Comparison of ENCODE assay signal across 8 cellular contexts in genomic region chr19:55486971-55487883, GRCh38. TPM values are rescaled to one million over a fixed set of nuclear protein-coding genes. Genes with fewer than 3 reads are reported as not detected.
DNase-seq lines count a peak whose midpoint lies in the region; ATAC-seq and TF ChIP-seq lines count a peak whose summit lies in the region.

No MANE protein-coding gene starts in this region.

- no peaks in the 10 kb centered on the region for H3K9me2 ChIP-seq in SK-N-SH

- TF ChIP-seq CTCF in SK-N-SH (IDR thresholded peaks at IDR 0.05): no peak
- no peak for TF ChIP-seq CTCF in prostate gland (IDR thresholded peaks at IDR 0.05)

- H3K9me3 ChIP-seq in SK-N-SH (no peaks in the 10 kb centered on the region), prostate gland (no peaks in the 10 kb centered on the region)

- TF ChIP-seq POLR2A in prostate gland (IDR thresholded peaks at IDR 0.05): no peak

- H3F3A ChIP-seq in SK-N-SH (replicated peaks; ENCODE audit: insufficient read depth): peaks cover 35% of the 10 kb centered on the region

- H3K27me3 ChIP-seq in SK-N-SH (ENCODE audit: insufficient read depth) (no peaks in the 10 kb centered on the region), prostate gland (replicated peaks; ENCODE audit: insufficient read depth) (no peaks in the 10 kb centered on the region)

- peak overlapping the region; percentile 31; the same call in 1 of the 2 replicates for H2AFZ ChIP-seq in SK-N-SH (ENCODE audit: low read depth)

- intact Hi-C loops in prostate gland (cut with DNase I): no loop called here

- CTCF ChIA-PET in SK-N-SH (lab: Yijun Ruan, JAX): interaction anchor here (0.8 to 15.1 kb wide), 13 partner anchors 8 to 346 kb away, joined by 3 to 162 read pairs (median 5); partner anchors contain the start of genes ZNF628 and ZNF865

- no peak for TF ChIP-seq RAD21 in SK-N-SH (IDR thresholded peaks at IDR 0.05; ENCODE audit: low read length)

- H4K20me1 ChIP-seq in SK-N-SH (ENCODE audit: insufficient read depth): no peaks in the 10 kb centered on the region

- peaks cover 14% of the 10 kb centered on the region; the same call in 1 of the 2 replicates for H3K79me2 ChIP-seq in SK-N-SH (ENCODE audit: insufficient read depth)

- peak overlapping the region; percentile 95 to 97 for H3K27ac ChIP-seq in SK-N-SH (ENCODE audit: low read depth in 2 of 2, low read length in 1 of 2)
- peak overlapping the region in 1 of 2 donors; percentile 65 for H3K27ac ChIP-seq in prostate gland

- peaks cover 0 to 5% of the 10 kb centered on the region in 2 experiments for H3K36me3 ChIP-seq in SK-N-SH (replicated peaks in 1 of 2; ENCODE audit: control insufficient read depth in 1 of 2, insufficient read depth in 2 of 2, low read length in 1 of 2)
- peaks cover 0 to 5% of the 10 kb centered on the region in 2 donors for H3K36me3 ChIP-seq in prostate gland

- TF ChIP-seq EP300 in SK-N-SH (IDR thresholded peaks at IDR 0.05; ENCODE audit: borderline replicate concordance in 1 of 2, low read depth in 1 of 2, low read length in 1 of 2): peak in 1 of 2 experiments; percentile 66; a peak in 1 of 4 replicates

- peak overlapping the region; percentile 69 to 80 for H3K4me3 ChIP-seq in SK-N-SH (ENCODE audit: low read depth in 2 of 2, low read length in 1 of 2)
- no peak overlapping the region for H3K4me3 ChIP-seq in prostate gland

- H3K4me1 ChIP-seq in SK-N-SH (ENCODE audit: control insufficient read depth in 1 of 2, insufficient read depth in 2 of 2, low read depth in 1 of 2, low read length in 1 of 2): peaks cover 30 to 60% of the 10 kb centered on the region in 2 experiments; a peak in 3 of 4 replicates
- H3K4me1 ChIP-seq in prostate gland (replicated peaks): peaks cover 4% of the 10 kb centered on the region

- peak; percentile 95 for DNase-seq in GM04504 (ENCODE audit: low read depth)
- peak; percentile 72 for DNase-seq in SK-N-SH
- peak; percentile 63 for DNase-seq in brain pericyte (ENCODE audit: low read depth, low spot score)
- peak; percentile 92 for DNase-seq in kidney glomerular epithelial cell (lab: John Stamatoyannopoulos, UW)
- peak; percentile 65 for DNase-seq in stimulated activated CD4-positive, alpha-beta T cell treated with anti-CD3 and anti-CD28 coated beads, Interleukin-4, amount 100 ng/mL, for 24 hours
- no peak for DNase-seq in NCI-H2029 (lab: John Stamatoyannopoulos, UW)
- no peak for DNase-seq in prostate gland (ENCODE audit: low spot score)

- no peak for ATAC-seq in HG03280 (IDR thresholded peaks at IDR 0.05; ENCODE audit: unreplicated experiment)

- peak overlapping the region; percentile 91 for H3K4me2 ChIP-seq in SK-N-SH

- POLR2A ChIA-PET in SK-N-SH (lab: Yijun Ruan, JAX): interaction anchor here (0.5 to 2.0 kb wide), 6 partner anchors 11 to 159 kb away, joined by 3 to 11 read pairs (median 4); partner anchors contain the start of genes UBE2S and ZNF628

- WGBS in SK-N-SH (ENCODE audit: low lambda C conversion rate): 6% methylated on average over 17 of the region's 26 CpGs
- WGBS in prostate gland: 43% methylated on average over 26 of the region's 26 CpGs

- H3K9ac ChIP-seq in SK-N-SH: peak overlapping the region; percentile 86

TF ChIP-seq in SK-N-SH, 30 proteins besides CTCF, POLR2A, EP300 and RAD21 (continues in another document):
- TF ChIP-seq SIN3A (IDR thresholded peaks at IDR 0.05; ENCODE audit: borderline replicate concordance, low read depth, low read length): peak; percentile 82
- TF ChIP-seq FOSL2 (IDR thresholded peaks at IDR 0.05; ENCODE audit: borderline replicate concordance, low read depth): peak; percentile 80
- TF ChIP-seq RFX5 (IDR thresholded peaks at IDR 0.05; ENCODE audit: low read length): no peak
- no peak for TF ChIP-seq YY1 (IDR thresholded peaks at IDR 0.05; ENCODE audit: low read depth)
- peak; percentile 67 for TF ChIP-seq PBX3 (IDR thresholded peaks at IDR 0.05)
- no peak; the same call in 1 of the 2 replicates for TF ChIP-seq MEF2A (IDR thresholded peaks at IDR 0.05; ENCODE audit: borderline replicate concordance, low read depth)
- peak; percentile 78 for TF ChIP-seq JUND (IDR thresholded peaks at IDR 0.05)
- TF ChIP-seq GABPA (IDR thresholded peaks at IDR 0.05; ENCODE audit: low read depth): no peak
- no peak for TF ChIP-seq ZBTB33 (IDR thresholded peaks at IDR 0.05; ENCODE audit: borderline replicate concordance, low read depth)
- peak; percentile 35; the same call in 1 of the 2 replicates for TF ChIP-seq RXRA (IDR thresholded peaks at IDR 0.05; ENCODE audit: borderline replicate concordance, low read depth)
- no peak for TF ChIP-seq CHD2 (IDR thresholded peaks at IDR 0.05; ENCODE audit: low read length, partially characterized antibody)
- TF ChIP-seq FOXM1 (IDR thresholded peaks at IDR 0.05; ENCODE audit: low read depth): 0 out of 2 replicates have a peak, but pooled peaks have one; percentile 32
- no peak for TF ChIP-seq IRF3 (IDR thresholded peaks at IDR 0.05; ENCODE audit: low read depth, low read length)
- TF ChIP-seq RCOR1 (IDR thresholded peaks at IDR 0.05; ENCODE audit: low read length): no peak
- peak; percentile 80 for TF ChIP-seq TCF12 (IDR thresholded peaks at IDR 0.05)
- TF ChIP-seq TEAD4 (IDR thresholded peaks at IDR 0.05; ENCODE audit: borderline replicate concordance, insufficient read depth): peak; percentile 65; the same call in 1 of the 2 replicates
- peak; percentile 57; the same call in 1 of the 2 replicates for TF ChIP-seq TAF1 (IDR thresholded peaks at IDR 0.05; ENCODE audit: borderline replicate concordance, low read depth, low read length)
- peak; percentile 92 for TF ChIP-seq MAX (IDR thresholded peaks at IDR 0.05; ENCODE audit: low read depth)
- TF ChIP-seq GATA2 (CRISPR knock-in tag; IDR thresholded peaks at IDR 0.05): no peak

RNA-seq across cellular contexts. Expression of gene SSC5D, which starts 1.0 kb away (rescaled TPM):
- polyA plus RNA-seq in SK-N-SH (2012; rRNA removed): 2.6 and 4.9 TPM in 2 replicates
- 2.4 and 4.2 TPM in 2 replicates for polyA plus RNA-seq in SK-N-SH (2012; cell fraction: cytosol; rRNA removed)
- polyA plus RNA-seq in SK-N-SH (2012; cell fraction: nucleus; rRNA removed): 22.1 and 22.8 TPM in 2 replicates
- total RNA-seq in prostate gland: 1 to 10 TPM; 5.6 to 8.6 TPM

RNA-seq across cellular contexts. Expression of gene NAT14, which starts 2.2 kb away (rescaled TPM):
- polyA plus RNA-seq in SK-N-SH (2012; rRNA removed): 84.4 and 89.9 TPM in 2 replicates
- 51.1 and 68.5 TPM in 2 replicates for polyA plus RNA-seq in SK-N-SH (2012; cell fraction: cytosol; rRNA removed)
- 132 and 194 TPM in 2 replicates for polyA plus RNA-seq in SK-N-SH (2012; cell fraction: nucleus; rRNA removed)
- 10 to 100 TPM; 10.8 to 19.8 TPM for total RNA-seq in prostate gland

RNA-seq across cellular contexts. Expression of gene ZNF628, which starts 10.8 kb away (rescaled TPM):
- 0.73 and 1.6 TPM in 2 replicates for polyA plus RNA-seq in SK-N-SH (2012; rRNA removed)
- 0.58 and 1.1 TPM in 2 replicates for polyA plus RNA-seq in SK-N-SH (2012; cell fraction: cytosol; rRNA removed)
- 3.7 and 4.2 TPM in 2 replicates for polyA plus RNA-seq in SK-N-SH (2012; cell fraction: nucleus; rRNA removed)
- 10 to 100 TPM; 10.9 to 66.4 TPM for total RNA-seq in prostate gland

RNA-seq across cellular contexts. Expression of gene C19orf85, which starts 22.7 kb away (rescaled TPM):
- polyA plus RNA-seq in SK-N-SH (2012; rRNA removed): not detected in 2 replicates
- polyA plus RNA-seq in SK-N-SH (2012; cell fraction: cytosol; rRNA removed): not detected in 2 replicates
- polyA plus RNA-seq in SK-N-SH (2012; cell fraction: nucleus; rRNA removed): 0.27 and 0.29 TPM in 2 replicates
- not detected for total RNA-seq in prostate gland

RNA-seq across cellular contexts. Expression of gene ISOC2, which starts 25.8 kb away (rescaled TPM):
- polyA plus RNA-seq in SK-N-SH (2012; rRNA removed): 60.9 and 65.4 TPM in 2 replicates
- polyA plus RNA-seq in SK-N-SH (2012; cell fraction: cytosol; rRNA removed): 31.2 and 47.8 TPM in 2 replicates
- 43.5 and 46.8 TPM in 2 replicates for polyA plus RNA-seq in SK-N-SH (2012; cell fraction: nucleus; rRNA removed)
- total RNA-seq in prostate gland: 100 to 1,000 TPM in 1 of 2 donors, 10 to 100 TPM in 1; 85.1 to 117 TPM

Comparison
In these comparisons a context has a peak if more than half of its experiments do, and no peak if none do; other contexts are left out.
1. DNase-seq: peak in GM04504 (single experiment), SK-N-SH (single experiment), brain pericyte (single experiment), kidney glomerular epithelial cell (single experiment) and stimulated activated CD4-positive, alpha-beta T cell treated with anti-CD3 and anti-CD28 coated beads, Interleukin-4, amount 100 ng/mL, for 24 hours (single experiment); none in NCI-H2029 (single experiment) and prostate gland (single experiment).
2. H3K4me3 ChIP-seq: peak in SK-N-SH (2 of 2); none in prostate gland (0 of 2).